8 cellular contexts compared by ENCODE assay signal in genomic region chr2:74001781-74002514, GRCh38. TPM values are rescaled to one million over a fixed set of nuclear protein-coding genes. Genes with fewer than 3 reads are reported as not detected.
DNase-seq lines count a peak whose midpoint lies in the region; ATAC-seq, FAIRE-seq and TF ChIP-seq lines count a peak whose summit lies in the region.

No MANE protein-coding gene starts in this region.

- intact Hi-C loops in pancreas (cut with DNase I): no loop called here

- peak; percentile 46 for ATAC-seq in GM21423 (IDR thresholded peaks at IDR 0.05; ENCODE audit: unreplicated experiment)
- peak in 3 of 4 donors; percentile 1 to 32 (median 13) for ATAC-seq in pancreas

- H3K4me1 ChIP-seq in ES-I3 (ENCODE audit: insufficient read depth, low read length): peaks cover 25% of the 10 kb centered on the region
- peaks cover 37% of the 10 kb centered on the region for H3K4me1 ChIP-seq in HUES64 (ENCODE audit: insufficient read depth, low read length)
- peaks cover 0 to 10% (median 2%) of the 10 kb centered on the region in 3 donors for H3K4me1 ChIP-seq in pancreas

- peak overlapping the region; percentile 80 for H3K4me3 ChIP-seq in HUES64 (ENCODE audit: low read length)
- peak overlapping the region; percentile 7 to 60 (median 40) for H3K4me3 ChIP-seq in pancreas

- no peak for FAIRE-seq in pancreas (lab: Jason Lieb, UNC)

- no peak for TF ChIP-seq CTCF in pancreas (IDR thresholded peaks at IDR 0.05)

- H3K9me3 ChIP-seq in ES-I3 (ENCODE audit: control insufficient read depth, insufficient read depth, low read length) (no peaks in the 10 kb centered on the region), HUES64 (ENCODE audit: insufficient read depth, low read depth, low read length) (no peaks in the 10 kb centered on the region), pancreas (no peaks in the 10 kb centered on the region)

- H3K27me3 ChIP-seq in HUES64 (ENCODE audit: insufficient read depth, low read length): no peaks in the 10 kb centered on the region; the same call in 1 of the 2 replicates
- no peaks in the 10 kb centered on the region for H3K27me3 ChIP-seq in pancreas

- peak; percentile 74 for DNase-seq in effector CD4-positive, alpha-beta T cell
- DNase-seq in pancreas (peak in 1 of 6 donors; percentile 45), midbrain (lab: John Stamatoyannopoulos, UW) (no peak), RKO (ENCODE audit: low spot score) (no peak), NCI-H524 treated with DMSO at 0.1 percent for 48 hours (lab: John Stamatoyannopoulos, UW) (no peak)

- 21% methylated on average over 20 of the region's 24 CpGs for WGBS in HUES64
- 12 to 22% methylated on average over 17 to 24 of the region's 24 CpGs for WGBS in pancreas, 2 donors

- H3K27ac ChIP-seq in HUES64 (ENCODE audit: low read depth, low read length): no peak overlapping the region
- H3K27ac ChIP-seq in pancreas: no peak overlapping the region

- H3K36me3 ChIP-seq in ES-I3 (ENCODE audit: insufficient read depth, low read length) (no peaks in the 10 kb centered on the region), HUES64 (ENCODE audit: insufficient read depth, low read length) (no peaks in the 10 kb centered on the region), pancreas (no peaks in the 10 kb centered on the region)

- H3K9ac ChIP-seq in ES-I3 (ENCODE audit: low read depth, low read length) (peak overlapping the region; percentile 87; the same call in 1 of the 2 replicates), HUES64 (ENCODE audit: low read depth, low read length) (no peak overlapping the region)

RNA-seq across cellular contexts. Expression of gene TET3, which starts 17.2 kb away (rescaled TPM):
- polyA plus RNA-seq in HUES64 (2013, experiment 1 of 2): 7.1 TPM
- 7.7 TPM for polyA plus RNA-seq in HUES64 (2013, experiment 2 of 2)
- total RNA-seq in pancreas: 1 to 10 TPM; 4.1 to 8.6 (median 4.8) TPM
- polyA plus RNA-seq in pancreas: 1 to 10 TPM; 1.5 to 4.4 TPM
